8 cellular contexts compared by ENCODE assay signal in genomic region chr6:28400122-28400451, GRCh38. TPM values are rescaled to one million over a fixed set of nuclear protein-coding genes. Genes with fewer than 3 reads are reported as not detected.
DNase-seq lines count a peak whose midpoint lies in the region; ATAC-seq and TF ChIP-seq lines count a peak whose summit lies in the region.

No MANE protein-coding gene starts in this region.

- no peaks in the 10 kb centered on the region for H3K9me3 Mint-ChIP-seq in activated T-cell treated with anti-CD3 and anti-CD28 coated beads, Interleukin-2, amount 50 U/mL, for 4 hours
- H3K9me3 Mint-ChIP-seq in brain: peaks cover 0 to 5% (median 0%) of the 10 kb centered on the region in 5 experiments

- peaks cover 12% of the 10 kb centered on the region for H3K27me3 ChIP-seq in lower lobe of right lung (ENCODE audit: low read depth)
- no peaks in the 10 kb centered on the region for H3K27me3 ChIP-seq in thyroid gland

- peaks cover 11% of the 10 kb centered on the region for H3K36me3 ChIP-seq in lower lobe of right lung
- H3K36me3 ChIP-seq in thyroid gland: no peaks in the 10 kb centered on the region

- H3K4me3 ChIP-seq in lower lobe of right lung: peak overlapping the region; percentile 80
- H3K4me3 ChIP-seq in thyroid gland (replicated peaks in 1 of 3): peak overlapping the region; percentile 43 to 82 (median 73)

- WGBS in thyroid gland, 2 donors: 27 to 28% methylated on average over 8 of the region's 8 CpGs

- peaks cover 22% of the 10 kb centered on the region for H3K36me3 Mint-ChIP-seq in activated T-cell treated with anti-CD3 and anti-CD28 coated beads, Interleukin-2, amount 50 U/mL, for 4 hours (ENCODE audit: insufficient read depth)
- peaks cover 33% of the 10 kb centered on the region for H3K36me3 Mint-ChIP-seq in brain

- peak overlapping the region; percentile 97 to 99 (median 99) for H3K27ac Mint-ChIP-seq in brain

- H3K9me3 ChIP-seq in lower lobe of right lung (no peaks in the 10 kb centered on the region), thyroid gland (no peaks in the 10 kb centered on the region)

- intact Hi-C loops in lower lobe of right lung (cut with DNase I) (no loop called here), thyroid gland (cut with DNase I) (no loop called here)

- H3K27me3 Mint-ChIP-seq in activated T-cell treated with anti-CD3 and anti-CD28 coated beads, Interleukin-2, amount 50 U/mL, for 4 hours (ENCODE audit: low read depth): peaks cover 17% of the 10 kb centered on the region
- H3K27me3 Mint-ChIP-seq in brain: peaks cover 40% of the 10 kb centered on the region

- H3K27ac ChIP-seq in lower lobe of right lung: no peak overlapping the region
- H3K27ac ChIP-seq in thyroid gland: peak overlapping the region in 1 of 3 donors; percentile 72

- TF ChIP-seq POLR2A in thyroid gland (IDR thresholded peaks at IDR 0.05): no peak

- peak overlapping the region; percentile 92 for H3K4me3 Mint-ChIP-seq in activated T-cell treated with anti-CD3 and anti-CD28 coated beads, Interleukin-2, amount 50 U/mL, for 4 hours
- H3K4me3 Mint-ChIP-seq in brain: peak overlapping the region; percentile 94 to 98 (median 95)

- peaks cover 25% of the 10 kb centered on the region for H3K4me1 ChIP-seq in lower lobe of right lung
- H3K4me1 ChIP-seq in thyroid gland: peaks cover 4 to 43% of the 10 kb centered on the region in 2 donors

- no peak for DNase-seq in activated T-cell treated with anti-CD3 and anti-CD28 coated beads, Interleukin-2, amount 50 U/mL, for 4 hours
- DNase-seq in activated T-cell treated with anti-CD3 and anti-CD28 coated beads, Interleukin-2, amount 50 U/mL, for 48 hours: no peak
- DNase-seq in lower lobe of right lung: no peak
- no peak for DNase-seq in thyroid gland
- no peak for DNase-seq in NCI-H2196 (lab: John Stamatoyannopoulos, UW; ENCODE audit: unreplicated experiment)
- DNase-seq in AG08395 (ENCODE audit: low spot score): no peak
- DNase-seq in stimulated activated CD8-positive, alpha-beta memory T cell treated with anti-CD3 and anti-CD28 coated beads, Interleukin-4, amount 100 ng/mL, for 48 hours: no peak

- TF ChIP-seq CTCF in brain (conservative IDR thresholded peaks at IDR 0.05): no peak
- TF ChIP-seq CTCF in lower lobe of right lung (IDR thresholded peaks at IDR 0.05): no peak
- no peak for TF ChIP-seq CTCF in thyroid gland (IDR thresholded peaks at IDR 0.05)

- no peak for ATAC-seq in activated T-cell treated with anti-CD3 and anti-CD28 coated beads, Interleukin-2, amount 50 U/mL, for 4 hours
- ATAC-seq in lower lobe of right lung: no peak

- H3K4me1 Mint-ChIP-seq in activated T-cell treated with anti-CD3 and anti-CD28 coated beads, Interleukin-2, amount 50 U/mL, for 4 hours (ENCODE audit: low read depth): peaks cover 38% of the 10 kb centered on the region
- peaks cover 42% of the 10 kb centered on the region for H3K4me1 Mint-ChIP-seq in brain

RNA-seq across cellular contexts. Expression of gene ZSCAN12, which starts 0.5 kb away (rescaled TPM):
- total RNA-seq in activated T-cell treated with anti-CD3 and anti-CD28 coated beads, Interleukin-2, amount 50 U/mL, for 4 hours: 1 to 10 TPM; 2.7 to 2.8 (median 2.7) TPM
- 4.1 TPM for polyA plus RNA-seq in brain (ENCODE audit: insufficient read depth, low read depth, low replicate concordance)
- total RNA-seq in lower lobe of right lung (5.5 TPM), thyroid gland (10 to 100 TPM in 2 of 4 donors, 1 to 10 TPM in 2; 8.1 to 13.3 (median 9.5) TPM)

RNA-seq across cellular contexts. Expression of gene ZSCAN23, which starts 43.2 kb away (rescaled TPM):
- total RNA-seq in activated T-cell treated with anti-CD3 and anti-CD28 coated beads, Interleukin-2, amount 50 U/mL, for 4 hours: under 1 TPM; 0.46 to 0.76 (median 0.69) TPM
- 2.4 TPM for polyA plus RNA-seq in brain (ENCODE audit: insufficient read depth, low read depth, low replicate concordance)
- total RNA-seq in lower lobe of right lung (1.7 TPM), thyroid gland (1 to 10 TPM; 4.1 to 8.2 (median 6.6) TPM)

RNA-seq across cellular contexts. Expression of gene ZKSCAN3, which starts 50.3 kb away (rescaled TPM):
- 1 to 10 TPM; 1.9 to 2.4 (median 2.3) TPM for total RNA-seq in activated T-cell treated with anti-CD3 and anti-CD28 coated beads, Interleukin-2, amount 50 U/mL, for 4 hours
- 3.7 TPM for polyA plus RNA-seq in brain (ENCODE audit: insufficient read depth, low read depth, low replicate concordance)
- total RNA-seq in lower lobe of right lung (8.8 TPM), thyroid gland (10 to 100 TPM in 1 of 4 donors, 1 to 10 TPM in 3; 7.0 to 10.5 (median 8.6) TPM)
